25 cellular contexts compared by ENCODE assay signal in genomic region chr13:113939905-113940339, GRCh38. TPM values are rescaled to one million over a fixed set of nuclear protein-coding genes. Genes with fewer than 3 reads are reported as not detected.
DNase-seq lines count a peak whose midpoint lies in the region; ATAC-seq and TF ChIP-seq lines count a peak whose summit lies in the region.
"Had no signal": no experiment of that assay in that cellular context is flagged by ENCODE, and none has a peak within 500 bp of the region (broad histone marks: within the 10 kb centered on the region; RNA-seq: fewer than 3 reads in every experiment).

No MANE protein-coding gene starts in this region.

- no peaks in the 10 kb centered on the region for H3K36me3 Mint-ChIP-seq in natural killer cell treated with Interleukin-12 subunit alpha and Interleukin-12 subunit beta and Interleukin-15 and Interleukin-18, amount 100 ng/mL, for 72 hours
- no peaks in the 10 kb centered on the region for H3K36me3 Mint-ChIP-seq in natural killer cell
- H3K36me3 Mint-ChIP-seq: CD4-positive, CD25-positive, alpha-beta regulatory T cell had no signal

- H3K9me2 ChIP-seq in hepatocyte (replicated peaks; ENCODE audit: insufficient read depth) (no peaks in the 10 kb centered on the region), GM23248 (ENCODE audit: insufficient read depth) (no peaks in the 10 kb centered on the region)

- WGBS in hepatocyte (ENCODE audit: low lambda C conversion rate, missing lambda C conversion rate), result 77% methylated on average over 17 of the region's 18 CpGs
- 82% methylated on average over 18 of the region's 18 CpGs for WGBS in GM23248 (ENCODE audit: low coverage in 1 of 2, low lambda C conversion rate in 2 of 2, missing lambda C conversion rate in 2 of 2), 2 experiments

- H3K27ac ChIP-seq in hepatocyte (no peak overlapping the region), GM23248 (no peak overlapping the region)
- H3K27ac ChIP-seq: PC-9, SK-N-MC had no signal

- intact Hi-C loops in natural killer cell (cut with micrococcal nuclease), result no loop called here
- intact Hi-C loops in mucosa of descending colon (cut with DNase I, micrococcal nuclease), result loop anchor here in 1 of 2 donors (10.0 kb wide), 1 partner anchor 125 kb away; no protein-coding TSS in a partner anchor

- ATAC-seq in natural killer cell treated with Interleukin-12 subunit alpha and Interleukin-12 subunit beta and Interleukin-15 and Interleukin-18, amount 100 ng/mL, for 72 hours, result no peak
- no peak for ATAC-seq in natural killer cell
- peak; percentile 62 for ATAC-seq in mucosa of descending colon
- ATAC-seq in HG03521 (IDR thresholded peaks at IDR 0.05; ENCODE audit: unreplicated experiment), result no peak
- ATAC-seq: GM23338 had no signal

- DNase-seq in natural killer cell treated with Interleukin-12 subunit alpha and Interleukin-12 subunit beta and Interleukin-15 and Interleukin-18, amount 100 ng/mL, for 72 hours (ENCODE audit: low spot score), result peak; percentile 47
- DNase-seq in natural killer cell (no peak), hepatocyte (ENCODE audit: low spot score) (peak; percentile 59), mucosa of descending colon (peak in 2 of 3 donors; percentile 36 to 67), NCI-H1930 (lab: John Stamatoyannopoulos, UW) (no peak), GM23248 (no peak)
- DNase-seq: CD4-positive, CD25-positive, alpha-beta regulatory T cell; DMS53; HFFc6; KG1; MG63; NCI-H1105 treated with DMSO at 0.1 percent for 48 hours; NCI-H146; NCI-H2029; NCI-H446; NCI-H524 treated with DMSO at 0.1 percent for 48 hours; PC-9; RPMI8226; SIG-M5 had no signal

- TF ChIP-seq CTCF in natural killer cell (IDR thresholded peaks at IDR 0.05) (no peak), hepatocyte (IDR thresholded peaks at IDR 0.05; ENCODE audit: poor library complexity) (no peak), mucosa of descending colon (IDR thresholded peaks at IDR 0.05) (no peak)

- H3K79me2 ChIP-seq in hepatocyte, result no peaks in the 10 kb centered on the region
- no peaks in the 10 kb centered on the region for H3K79me2 ChIP-seq in GM23248 (ENCODE audit: insufficient read depth)

- H3K4me1 ChIP-seq in hepatocyte (ENCODE audit: insufficient read depth) (peaks cover 27% of the 10 kb centered on the region), mucosa of descending colon (ENCODE audit: low read depth) (peaks cover 8% of the 10 kb centered on the region), GM23248 (ENCODE audit: insufficient read depth) (no peaks in the 10 kb centered on the region)
- H3K4me1 ChIP-seq: HAP-1 had no signal

- H3K4me2 ChIP-seq in hepatocyte (peak overlapping the region; percentile 37), GM23248 (ENCODE audit: unreplicated experiment) (no peak overlapping the region)
- H3K4me2 ChIP-seq: GM23338, PC-9 had no signal

- H3K4me1 Mint-ChIP-seq in natural killer cell treated with Interleukin-12 subunit alpha and Interleukin-12 subunit beta and Interleukin-15 and Interleukin-18, amount 100 ng/mL, for 72 hours (ENCODE audit: low read depth in 2 of 2), result peaks cover 0 to 7% of the 10 kb centered on the region in 2 donors
- peaks cover 0 to 14% of the 10 kb centered on the region in 2 donors for H3K4me1 Mint-ChIP-seq in natural killer cell

- no peaks in the 10 kb centered on the region for H3K27me3 Mint-ChIP-seq in natural killer cell treated with Interleukin-12 subunit alpha and Interleukin-12 subunit beta and Interleukin-15 and Interleukin-18, amount 100 ng/mL, for 72 hours
- peaks cover 0 to 3% of the 10 kb centered on the region in 2 donors for H3K27me3 Mint-ChIP-seq in natural killer cell (ENCODE audit: low read depth in 2 of 2)

- no peaks in the 10 kb centered on the region for H3F3A ChIP-seq in GM23248 (ENCODE audit: insufficient read depth)

- H3K9me3 ChIP-seq in hepatocyte (ENCODE audit: low read depth) (no peaks in the 10 kb centered on the region), mucosa of descending colon (no peaks in the 10 kb centered on the region), GM23248 (ENCODE audit: low read depth) (no peaks in the 10 kb centered on the region)
- H3K9me3 ChIP-seq: HAP-1, MG63 had no signal

- no peak overlapping the region for H3K4me3 ChIP-seq in hepatocyte
- no peak overlapping the region for H3K4me3 ChIP-seq in mucosa of descending colon
- H3K4me3 ChIP-seq in GM23248, result no peak overlapping the region
- H3K4me3 ChIP-seq: GM23338, HAP-1, MG63, PC-9, SK-N-MC had no signal

- H3K9ac ChIP-seq in GM23248, result no peak overlapping the region

- H3K36me3 ChIP-seq in hepatocyte (replicated peaks; ENCODE audit: insufficient read depth, low read depth) (no peaks in the 10 kb centered on the region), mucosa of descending colon (ENCODE audit: low read depth) (no peaks in the 10 kb centered on the region), GM23248 (ENCODE audit: low read depth) (no peaks in the 10 kb centered on the region)
- H3K36me3 ChIP-seq: HAP-1, MG63 had no signal

- H3K27ac Mint-ChIP-seq in natural killer cell treated with Interleukin-12 subunit alpha and Interleukin-12 subunit beta and Interleukin-15 and Interleukin-18, amount 100 ng/mL, for 72 hours, result no peak overlapping the region
- no peak overlapping the region for H3K27ac Mint-ChIP-seq in natural killer cell
- H3K27ac Mint-ChIP-seq: CD4-positive, CD25-positive, alpha-beta regulatory T cell; GM23338; HFFc6 had no signal

- H4K20me1 ChIP-seq in hepatocyte (ENCODE audit: insufficient read depth, poor library complexity, severe bottlenecking), result no peaks in the 10 kb centered on the region
- no peaks in the 10 kb centered on the region for H4K20me1 ChIP-seq in GM23248 (ENCODE audit: insufficient read depth)

- H3K27me3 ChIP-seq in hepatocyte (no peaks in the 10 kb centered on the region), GM23248 (replicated peaks; ENCODE audit: insufficient read depth) (no peaks in the 10 kb centered on the region)
- H3K27me3 ChIP-seq: MG63 had no signal

- H3K4me3 Mint-ChIP-seq in natural killer cell treated with Interleukin-12 subunit alpha and Interleukin-12 subunit beta and Interleukin-15 and Interleukin-18, amount 100 ng/mL, for 72 hours, result no peak overlapping the region
- H3K4me3 Mint-ChIP-seq in natural killer cell, result no peak overlapping the region
- H3K4me3 Mint-ChIP-seq: CD4-positive, CD25-positive, alpha-beta regulatory T cell; GM23338; HFFc6 had no signal

- H3K9me3 Mint-ChIP-seq in natural killer cell treated with Interleukin-12 subunit alpha and Interleukin-12 subunit beta and Interleukin-15 and Interleukin-18, amount 100 ng/mL, for 72 hours, result no peaks in the 10 kb centered on the region
- no peaks in the 10 kb centered on the region for H3K9me3 Mint-ChIP-seq in natural killer cell
- H3K9me3 Mint-ChIP-seq: GM23338, HFFc6 had no signal

- H2AFZ ChIP-seq in hepatocyte (no peak overlapping the region), GM23248 (no peak overlapping the region)
- H2AFZ ChIP-seq: GM23338, PC-9 had no signal

- in situ Hi-C loops in GM23248 (cut with MboI), result no loop called here

RNA-seq across cellular contexts. Expression of gene C13orf46, which starts 34.0 kb away (rescaled TPM):
- 1 to 10 TPM in 1 of 2 donors, under 1 TPM in 1; 0.64 to 1.4 TPM for total RNA-seq in natural killer cell treated with Interleukin-12 subunit alpha and Interleukin-12 subunit beta and Interleukin-15 and Interleukin-18, amount 100 ng/mL, for 72 hours
- total RNA-seq in natural killer cell (10 to 100 TPM; 21.1 to 23.9 (median 23.5) TPM), hepatocyte (0.20 TPM in 1 of 2 replicates, not detected in the other), mucosa of descending colon (1 to 10 TPM; 1.3 to 1.8 (median 1.6) TPM)
- polyA plus RNA-seq in hepatocyte (0.23 and 0.92 TPM in 2 replicates), GM23248 (2016; fragmentation: Nextera tagmentation; extraction: Ambion mirVana) (1.7 and 1.8 TPM in 2 replicates)
- 6.6 TPM in 1 of 2 replicates, not detected in the other for total RNA-seq in GM23248 (2014; rRNA removed; shearing (Covaris generic))
- total RNA-seq: Daoy, G401 had no signal

Comparison
In these comparisons a context has a peak if more than half of its experiments do, and no peak if none do; other contexts are left out.
1. DNase-seq: peak in natural killer cell treated with Interleukin-12 subunit alpha and Interleukin-12 subunit beta and Interleukin-15 and Interleukin-18, amount 100 ng/mL, for 72 hours (single experiment), hepatocyte (single experiment) and mucosa of descending colon (2 of 3); none in natural killer cell (single experiment), NCI-H1930 (0 of 2) and GM23248 (single experiment).